Comparison of ENCODE assay signal across 8 cellular contexts in genomic region chr22:38870312-38870741, GRCh38.
DNase-seq lines count a peak whose midpoint lies in the region; ATAC-seq, FAIRE-seq and TF ChIP-seq lines count a peak whose summit lies in the region.

No MANE protein-coding gene starts in this region.

- TF ChIP-seq CTCF in D721Med (IDR thresholded peaks at IDR 0.05; ENCODE audit: insufficient read depth, missing control alignments), result peak; percentile 93

- H3K27me3 Mint-ChIP-seq in effector memory CD8-positive, alpha-beta T cell, result no peaks in the 10 kb centered on the region

- H3K4me3 Mint-ChIP-seq in effector memory CD8-positive, alpha-beta T cell, result peak overlapping the region; percentile 94 to 96

- peak; percentile 46 for ATAC-seq in effector memory CD8-positive, alpha-beta T cell (replicated peaks)
- no peak for ATAC-seq in GM19023 (IDR thresholded peaks at IDR 0.05; ENCODE audit: unreplicated experiment)

- H3K27ac Mint-ChIP-seq in effector memory CD8-positive, alpha-beta T cell, result peak overlapping the region; percentile 77 to 85

- peaks cover 52 to 57% of the 10 kb centered on the region in 2 donors for H3K4me1 Mint-ChIP-seq in effector memory CD8-positive, alpha-beta T cell (ENCODE audit: low read depth in 2 of 2)

- no peak for FAIRE-seq in D721Med (lab: Jason Lieb, UNC)

- peaks cover 31% of the 10 kb centered on the region for H3K36me3 Mint-ChIP-seq in effector memory CD8-positive, alpha-beta T cell (ENCODE audit: insufficient read depth)

- DNase-seq in D721Med (ENCODE audit: insufficient read length, low spot score), result no peak
- peak; percentile 41 for DNase-seq in HS-5 (ENCODE audit: low read depth)
- peak; percentile 83 for DNase-seq in NOMO-1 treated with DMSO at 0.1 percent for 48 hours (lab: John Stamatoyannopoulos, UW; ENCODE audit: unreplicated experiment)
- DNase-seq in activated CD8-positive, alpha-beta memory T cell treated with anti-CD3 and anti-CD28 coated beads for 24 hours, result peak; percentile 94
- DNase-seq in effector memory CD8-positive, alpha-beta T cell, result peak; percentile 82 to 85 (median 82)
- peak; percentile 86 for DNase-seq in medulla oblongata (ENCODE audit: extremely low spot score)
- DNase-seq in stimulated activated CD4-positive, alpha-beta T cell treated with anti-CD3 and anti-CD28 coated beads, TNF-alpha, amount 100 ng/mL, for 24 hours (ENCODE audit: low read depth in 3 of 3), result peak; percentile 65 to 90 (median 85)

- no peaks in the 10 kb centered on the region for H3K9me3 Mint-ChIP-seq in effector memory CD8-positive, alpha-beta T cell
